27 cellular contexts compared by ENCODE assay signal in genomic region chr2:172244419-172245130, GRCh38.
DNase-seq lines count a peak whose midpoint lies in the region; TF ChIP-seq lines count a peak whose summit lies in the region.
"Had no signal": no experiment of that assay in that cellular context is flagged by ENCODE, and none has a peak within 500 bp of the region (broad histone marks: within the 10 kb centered on the region; RNA-seq: fewer than 3 reads in every experiment).

No MANE protein-coding gene starts in this region.

- no peak overlapping the region for H3K18ac ChIP-seq in mesenchymal stem cell (ENCODE audit: low read depth in 1 of 2, low read length in 2 of 2)

- no peak overlapping the region for H2BK15ac ChIP-seq in mesenchymal stem cell (ENCODE audit: low read depth, poor library complexity, severe bottlenecking)

- no peaks in the 10 kb centered on the region for H3K9me3 ChIP-seq in mesenchymal stem cell (ENCODE audit: control insufficient read depth, low read length)
- H3K9me3 ChIP-seq: Caco-2, gastrocnemius medialis, lower lobe of right lung, mucosa of descending colon, pancreas had no signal

- intact Hi-C loops in dorsolateral prefrontal cortex (cut with DNase I) (no loop called here), posterior cingulate gyrus (cut with DNase I) (no loop called here)

- peak overlapping the region in 33 of 59 donors; percentile 4 to 71 (median 45) for H3K27ac ChIP-seq in dorsolateral prefrontal cortex
- H3K27ac ChIP-seq in mesenchymal stem cell (ENCODE audit: low read length, poor library complexity, severe bottlenecking) = no peak overlapping the region
- H3K27ac ChIP-seq: gastrocnemius medialis, lower lobe of right lung, pancreas had no signal

- H3K4me3 ChIP-seq in dorsolateral prefrontal cortex (no peak overlapping the region), mesenchymal stem cell (ENCODE audit: insufficient read depth in 1 of 2, low read depth in 1 of 2, low read length in 2 of 2) (no peak overlapping the region)
- H3K4me3 ChIP-seq: gastrocnemius medialis, GM23338, lower lobe of right lung, mucosa of descending colon, pancreas, smooth muscle cell had no signal

- H3K4me2 ChIP-seq in mesenchymal stem cell (ENCODE audit: low read length, poor library complexity, severe bottlenecking) = no peak overlapping the region
- H3K4me2 ChIP-seq: GM23338, smooth muscle cell had no signal

- H3K36me3 ChIP-seq in mesenchymal stem cell (ENCODE audit: control insufficient read depth in 1 of 2, insufficient read depth in 2 of 2, low read depth in 1 of 2, low read length in 2 of 2) = no peaks in the 10 kb centered on the region
- H3K36me3 ChIP-seq: gastrocnemius medialis, lower lobe of right lung, pancreas had no signal

- H3K14ac ChIP-seq in mesenchymal stem cell (ENCODE audit: low read length in 2 of 2) = no peak overlapping the region

- H3K4ac ChIP-seq in mesenchymal stem cell (ENCODE audit: low read depth in 1 of 2, low read length in 2 of 2) = no peak overlapping the region

- H3K27me3 ChIP-seq in dorsolateral prefrontal cortex (peaks cover 0 to 4% (median 0%) of the 10 kb centered on the region in 45 donors), mesenchymal stem cell (ENCODE audit: control insufficient read depth in 1 of 2, insufficient read depth in 1 of 2, low read length in 2 of 2) (no peaks in the 10 kb centered on the region)
- H3K27me3 ChIP-seq: gastrocnemius medialis, pancreas had no signal

- H2BK5ac ChIP-seq in mesenchymal stem cell (ENCODE audit: low read depth, low read length, poor library complexity, severe bottlenecking) = no peak overlapping the region

- H3K79me1 ChIP-seq in mesenchymal stem cell (replicated peaks; ENCODE audit: low read length, poor library complexity, severe bottlenecking) = no peaks in the 10 kb centered on the region

- no peak overlapping the region for H3K23ac ChIP-seq in mesenchymal stem cell (ENCODE audit: low read length in 2 of 2)

- H2BK12ac ChIP-seq in mesenchymal stem cell (ENCODE audit: low read length in 2 of 2) = peak overlapping the region in 1 of 2 experiments; percentile 67

- no peak overlapping the region for H3K9ac ChIP-seq in mesenchymal stem cell (ENCODE audit: low read length)

- in situ Hi-C loops in SK-MEL-5 (cut with HindIII; ENCODE audit: low pct_unique_long_range_greater_than_20kb, low sequenced_read_pairs) = no loop called here

- H2AK5ac ChIP-seq in mesenchymal stem cell (ENCODE audit: low read length, severe bottlenecking) = no peak overlapping the region

- no peak overlapping the region for H2AFZ ChIP-seq in mesenchymal stem cell (ENCODE audit: low read depth, low read length)
- H2AFZ ChIP-seq: GM23338 had no signal

- TF ChIP-seq CTCF in dorsolateral prefrontal cortex (IDR thresholded peaks at IDR 0.05 in 54 of 56, conservative IDR thresholded peaks at IDR 0.05 in 2 of 56; ENCODE audit: low read depth in 1 of 56, partially characterized antibody in 56 of 56) = no peak

- H2BK120ac ChIP-seq in mesenchymal stem cell (ENCODE audit: low read depth, low read length) = no peak overlapping the region

- H3K4me1 ChIP-seq in mesenchymal stem cell (ENCODE audit: control insufficient read depth, insufficient read depth, low read depth, low read length) = peaks cover 5% of the 10 kb centered on the region
- H3K4me1 ChIP-seq: lower lobe of right lung, pancreas had no signal

- H4K8ac ChIP-seq in mesenchymal stem cell (ENCODE audit: low read length) = no peak overlapping the region

- no peak overlapping the region for H4K91ac ChIP-seq in mesenchymal stem cell (ENCODE audit: low read length)

- peak; percentile 38 for DNase-seq in SK-MEL-5 (ENCODE audit: low read depth, low spot score)
- no peak for DNase-seq in dorsolateral prefrontal cortex
- DNase-seq in mesenchymal stem cell = peak; percentile 64
- DNase-seq in putamen (ENCODE audit: low spot score) = no peak
- no peak for DNase-seq in DMS53 treated with DMSO at 0.1 percent for 48 hours (lab: John Stamatoyannopoulos, UW; ENCODE audit: unreplicated experiment)
- DNase-seq in NCI-H2107 treated with DMSO at 0.1 percent for 48 hours (lab: John Stamatoyannopoulos, UW; ENCODE audit: unreplicated experiment) = no peak
- no peak for DNase-seq in posterior cingulate gyrus
- DNase-seq: activated CD4-positive, alpha-beta T cell treated with anti-CD3 and anti-CD28 coated beads for 48 hours; activated CD8-positive, alpha-beta memory T cell treated with anti-CD3 and anti-CD28 coated beads for 24 hours; activated effector memory CD4-positive, alpha-beta T cell treated with Interleukin-2 at 50 U/mL for 16 hours; aorta; Caco-2; cortex of kidney; DMS53; gastrocnemius medialis; lower lobe of right lung; mucosa of descending colon; NCI-H1436 treated with DMSO at 0.1 percent for 48 hours; NCI-H2107; NCI-H446 treated with DMSO at 0.1 percent for 48 hours; NCI-H774; nephron progenitor cell; pancreas; stimulated activated naive CD8-positive, alpha-beta T cell treated with anti-CD3 and anti-CD28 coated beads, Interleukin-15, Interleukin-2, amounts not matched to agents 100 U/mL and 50 U/mL, for 24 hours; SW 1271 had no signal

- WGBS in mesenchymal stem cell = 100% methylated on average over 1 of the region's 3 CpGs

Comparison
In these comparisons a context has a peak if more than half of its experiments do, and no peak if none do; other contexts are left out.
1. DNase-seq: peak in SK-MEL-5 (single experiment) and mesenchymal stem cell (single experiment); none in dorsolateral prefrontal cortex (0 of 10), putamen (single experiment), DMS53 treated with DMSO at 0.1 percent for 48 hours (single experiment), NCI-H2107 treated with DMSO at 0.1 percent for 48 hours (single experiment) and posterior cingulate gyrus (0 of 10).